25 cellular contexts compared by ENCODE assay signal in the genomic region with DNA sequence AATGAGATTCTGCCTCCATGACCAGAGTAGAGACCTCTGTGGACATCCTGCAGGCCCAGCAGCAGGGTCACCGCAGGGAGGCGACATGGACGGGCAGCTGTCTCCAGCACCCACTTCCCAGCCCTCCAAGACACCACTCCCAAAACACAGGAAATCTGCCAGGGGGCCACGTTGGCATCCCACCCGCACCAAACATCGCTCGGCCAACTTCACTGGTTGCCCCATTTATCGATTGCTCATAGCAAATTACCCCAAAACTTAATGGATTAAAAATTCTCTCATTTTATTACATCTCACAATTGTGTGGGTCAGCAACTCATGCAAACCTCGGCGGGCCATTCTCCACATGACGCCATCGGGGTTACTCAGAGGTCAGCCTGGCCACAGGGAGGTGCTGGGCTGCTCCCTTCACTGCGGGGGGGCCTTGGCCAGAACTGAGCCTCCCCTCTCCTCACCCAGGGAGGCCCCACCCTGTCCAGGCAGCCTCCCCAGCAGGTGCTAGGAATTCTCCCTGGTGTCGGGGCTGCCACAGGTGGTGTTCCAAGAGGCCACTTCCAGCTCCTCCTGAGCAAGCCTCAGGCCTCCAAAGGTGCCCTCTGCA.
"Had no signal": no experiment of that assay in that cellular context is flagged by ENCODE, and none has a peak within 500 bp of the region (broad histone marks: within the 10 kb centered on the region; RNA-seq: fewer than 3 reads in every experiment).

No MANE protein-coding gene starts in this region.

- H3K27me3 Mint-ChIP-seq: naive thymus-derived CD8-positive, alpha-beta T cell; stimulated activated naive CD8-positive, alpha-beta T cell treated with anti-CD3 and anti-CD28 coated beads, Interleukin-15, Interleukin-2, amounts not matched to agents 100 ng/mL and 50 ng/mL, for 24 hours had no signal

- DNase-seq: hypothalamus; immature natural killer cell; left ventricle myocardium superior; lower lobe of right lung; mammary epithelial cell; mesenchymal stem cell; naive thymus-derived CD8-positive, alpha-beta T cell; nucleus accumbens; ovary; retina; right cardiac atrium; stimulated activated CD4-positive, alpha-beta T cell treated with anti-CD3 and anti-CD28 coated beads, Interleukin-4, amount 100 ng/mL, for 24 hours; stimulated activated naive CD4-positive, alpha-beta T cell; trophoblast cell; upper lobe of right lung had no signal

- H3K9me3 ChIP-seq: lower lobe of right lung, ovary, prostate gland, suprapubic skin, thoracic aorta, tibial artery, upper lobe of right lung had no signal

- H3K4me1 ChIP-seq: heart left ventricle, lower lobe of right lung, prostate gland, tibial artery, upper lobe of right lung had no signal

- H3K27me3 ChIP-seq: heart left ventricle, ovary, suprapubic skin, upper lobe of right lung had no signal

- H3K27ac Mint-ChIP-seq: immature natural killer cell; naive thymus-derived CD8-positive, alpha-beta T cell; nephron; stimulated activated effector memory CD8-positive, alpha-beta T cell treated with anti-CD3 and anti-CD28 coated beads, Interleukin-12 subunit alpha, Interleukin-12 subunit beta, amount 100 ng/mL, for 72 hours; stimulated activated naive CD8-positive, alpha-beta T cell treated with anti-CD3 and anti-CD28 coated beads, Interleukin-15, Interleukin-2, amounts not matched to agents 100 ng/mL and 50 ng/mL, for 24 hours had no signal

- H3K36me3 Mint-ChIP-seq: immature natural killer cell; stimulated activated effector memory CD8-positive, alpha-beta T cell treated with anti-CD3 and anti-CD28 coated beads, Interleukin-12 subunit alpha, Interleukin-12 subunit beta, amount 100 ng/mL, for 72 hours had no signal

- H3K4me1 Mint-ChIP-seq: immature natural killer cell; naive thymus-derived CD8-positive, alpha-beta T cell; nephron; neural crest cell; stimulated activated effector memory CD8-positive, alpha-beta T cell treated with anti-CD3 and anti-CD28 coated beads, Interleukin-12 subunit alpha, Interleukin-12 subunit beta, amount 100 ng/mL, for 72 hours had no signal

- H3K4me3 ChIP-seq: heart left ventricle, lower lobe of right lung, ovary, prostate gland, skin epidermis, suprapubic skin, thoracic aorta, tibial artery, upper lobe of right lung had no signal

- H3K36me3 ChIP-seq: heart left ventricle, lower lobe of right lung, ovary, prostate gland, suprapubic skin, thoracic aorta, tibial artery, upper lobe of right lung had no signal

- H3K4me3 Mint-ChIP-seq: immature natural killer cell; naive thymus-derived CD8-positive, alpha-beta T cell; nephron; neural crest cell; stimulated activated effector memory CD8-positive, alpha-beta T cell treated with anti-CD3 and anti-CD28 coated beads, Interleukin-12 subunit alpha, Interleukin-12 subunit beta, amount 100 ng/mL, for 72 hours; stimulated activated naive CD8-positive, alpha-beta T cell treated with anti-CD3 and anti-CD28 coated beads, Interleukin-15, Interleukin-2, amounts not matched to agents 100 ng/mL and 50 ng/mL, for 24 hours had no signal

- H3K27ac ChIP-seq: heart left ventricle, lower lobe of right lung, ovary, prostate gland, skin epidermis, suprapubic skin, thoracic aorta, tibial artery, upper lobe of right lung had no signal
